ENCODE assay signal across 21 cellular contexts in the genomic region with DNA sequence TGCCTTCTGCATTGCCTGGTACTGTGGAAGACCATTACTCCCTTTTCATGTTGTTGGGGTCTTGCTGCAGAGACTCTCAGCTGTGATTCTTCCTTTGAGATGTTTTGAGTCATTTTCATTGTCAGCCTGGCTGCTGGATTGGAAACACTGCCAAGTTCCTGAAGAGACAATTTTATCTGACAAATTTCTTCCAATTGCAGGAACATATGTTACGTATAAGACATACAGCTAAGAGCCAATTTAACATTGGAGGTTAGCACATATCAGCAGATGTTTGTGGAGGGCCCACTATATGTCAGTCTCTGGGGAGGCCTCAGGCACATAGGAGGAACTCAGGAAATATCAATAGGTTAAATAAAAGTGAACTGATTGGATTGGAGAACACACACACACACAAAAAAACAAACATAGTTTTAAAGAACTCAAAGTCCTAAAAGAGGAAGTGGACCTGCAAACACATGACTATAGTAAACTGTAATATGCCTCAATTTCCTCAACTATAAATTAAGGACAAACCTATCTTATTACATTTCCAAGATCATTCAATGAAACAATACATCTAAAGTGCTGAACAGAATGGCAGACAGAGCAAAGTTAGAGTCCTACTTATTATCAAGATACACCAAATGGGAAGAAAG.
A peak's percentile ranks its signal among the peaks of the same experiment; 100 is the strongest.
DNase-seq lines count a peak whose midpoint lies in the region; ATAC-seq and TF ChIP-seq lines count a peak whose summit lies in the region.
"Had no signal": no experiment of that assay in that cellular context is flagged by ENCODE, and none has a peak within 500 bp of the region (broad histone marks: within the 10 kb centered on the region; RNA-seq: fewer than 3 reads in every experiment).

No MANE protein-coding gene starts in this region.

- H2AFZ ChIP-seq in neural cell (ENCODE audit: low read depth, low read length) = no peak overlapping the region

- no peak overlapping the region for H3K9ac ChIP-seq in neural cell (ENCODE audit: low read length)

- no peaks in the 10 kb centered on the region for H3K79me2 ChIP-seq in neural cell (replicated peaks; ENCODE audit: insufficient read depth, low read length)

- peak; percentile 28 for TF ChIP-seq EP300 in neural cell (conservative IDR thresholded peaks at IDR 0.05; ENCODE audit: poor library complexity, severe bottlenecking)

- H3K9me2 ChIP-seq in neural cell (ENCODE audit: insufficient read depth, low read length) = no peaks in the 10 kb centered on the region

- no peak for TF ChIP-seq RAD21 in neural cell (conservative IDR thresholded peaks at IDR 0.05)

- DNase-seq in DMS 273 (lab: John Stamatoyannopoulos, UW; ENCODE audit: unreplicated experiment) = peak; percentile 7
- no peak for DNase-seq in DMS 273 treated with DMSO at 0.1 percent for 48 hours (lab: John Stamatoyannopoulos, UW)
- peak; percentile 29 for DNase-seq in NCI-H69 (lab: John Stamatoyannopoulos, UW)
- no peak for DNase-seq in dorsolateral prefrontal cortex
- no peak for DNase-seq in cerebellum (ENCODE audit: low spot score)
- DNase-seq: BE2C; Calu3; CD8-positive, alpha-beta T cell; H9; IMR-90; MG63; NCI-H1092 treated with DMSO at 0.1 percent for 48 hours; NCI-H146; NCI-H2029 treated with DMSO at 0.1 percent for 48 hours; NCI-H446 treated with DMSO at 0.1 percent for 48 hours; NCI-H748 treated with DMSO at 0.1 percent for 48 hours; NK-92 treated with Interleukin-12 subunit alpha and Interleukin-12 subunit beta, amount 100 ng/mL, for 24 hours; Right ventricle myocardium superior had no signal

- no peak overlapping the region for H3K4me3 ChIP-seq in dorsolateral prefrontal cortex
- H3K4me3 ChIP-seq in neural cell (ENCODE audit: low read length) = no peak overlapping the region
- H3K4me3 ChIP-seq: MG63 had no signal

- no peaks in the 10 kb centered on the region for H3K36me3 ChIP-seq in neural cell (ENCODE audit: insufficient read depth, low read length)
- H3K36me3 ChIP-seq: BE2C, MG63 had no signal

- H3K27me3 ChIP-seq in dorsolateral prefrontal cortex = no peaks in the 10 kb centered on the region
- no peaks in the 10 kb centered on the region for H3K27me3 ChIP-seq in neural cell (ENCODE audit: insufficient read depth, low read depth, low read length)
- H3K27me3 ChIP-seq: BE2C, MG63 had no signal

- ATAC-seq in GM18909 (IDR thresholded peaks at IDR 0.05; ENCODE audit: poor library complexity, unreplicated experiment) (no peak), GM18519 (IDR thresholded peaks at IDR 0.05; ENCODE audit: low FRiP score, unreplicated experiment) (no peak)
- ATAC-seq: CD8-positive, alpha-beta T cell had no signal

- TF ChIP-seq CTCF in dorsolateral prefrontal cortex (IDR thresholded peaks at IDR 0.05 in 54 of 56, conservative IDR thresholded peaks at IDR 0.05 in 2 of 56; ENCODE audit: low read depth in 1 of 56, partially characterized antibody in 56 of 56) (no peak), neural cell (IDR thresholded peaks at IDR 0.05; ENCODE audit: poor library complexity, severe bottlenecking) (no peak)

- intact Hi-C loops in dorsolateral prefrontal cortex (cut with DNase I) = no loop called here

- H3F3A ChIP-seq in neural cell (ENCODE audit: insufficient read depth, low read length, poor library complexity, severe bottlenecking) = no peaks in the 10 kb centered on the region

- no peaks in the 10 kb centered on the region for H3K9me3 ChIP-seq in neural cell (ENCODE audit: low read length)
- H3K9me3 ChIP-seq: BE2C, MG63 had no signal

- H3K27ac ChIP-seq in dorsolateral prefrontal cortex (peak overlapping the region in 34 of 59 donors; percentile 10 to 73 (median 37)), neural cell (ENCODE audit: low read length) (no peak overlapping the region)

- no peaks in the 10 kb centered on the region for H4K20me1 ChIP-seq in neural cell (ENCODE audit: insufficient read depth)

- no peak overlapping the region for H3K4me2 ChIP-seq in neural cell (ENCODE audit: low read length)

TF ChIP-seq in neural cell, 6 proteins besides CTCF, POLR2A, EP300 and RAD21:
- TF ChIP-seq, protein P1, sequence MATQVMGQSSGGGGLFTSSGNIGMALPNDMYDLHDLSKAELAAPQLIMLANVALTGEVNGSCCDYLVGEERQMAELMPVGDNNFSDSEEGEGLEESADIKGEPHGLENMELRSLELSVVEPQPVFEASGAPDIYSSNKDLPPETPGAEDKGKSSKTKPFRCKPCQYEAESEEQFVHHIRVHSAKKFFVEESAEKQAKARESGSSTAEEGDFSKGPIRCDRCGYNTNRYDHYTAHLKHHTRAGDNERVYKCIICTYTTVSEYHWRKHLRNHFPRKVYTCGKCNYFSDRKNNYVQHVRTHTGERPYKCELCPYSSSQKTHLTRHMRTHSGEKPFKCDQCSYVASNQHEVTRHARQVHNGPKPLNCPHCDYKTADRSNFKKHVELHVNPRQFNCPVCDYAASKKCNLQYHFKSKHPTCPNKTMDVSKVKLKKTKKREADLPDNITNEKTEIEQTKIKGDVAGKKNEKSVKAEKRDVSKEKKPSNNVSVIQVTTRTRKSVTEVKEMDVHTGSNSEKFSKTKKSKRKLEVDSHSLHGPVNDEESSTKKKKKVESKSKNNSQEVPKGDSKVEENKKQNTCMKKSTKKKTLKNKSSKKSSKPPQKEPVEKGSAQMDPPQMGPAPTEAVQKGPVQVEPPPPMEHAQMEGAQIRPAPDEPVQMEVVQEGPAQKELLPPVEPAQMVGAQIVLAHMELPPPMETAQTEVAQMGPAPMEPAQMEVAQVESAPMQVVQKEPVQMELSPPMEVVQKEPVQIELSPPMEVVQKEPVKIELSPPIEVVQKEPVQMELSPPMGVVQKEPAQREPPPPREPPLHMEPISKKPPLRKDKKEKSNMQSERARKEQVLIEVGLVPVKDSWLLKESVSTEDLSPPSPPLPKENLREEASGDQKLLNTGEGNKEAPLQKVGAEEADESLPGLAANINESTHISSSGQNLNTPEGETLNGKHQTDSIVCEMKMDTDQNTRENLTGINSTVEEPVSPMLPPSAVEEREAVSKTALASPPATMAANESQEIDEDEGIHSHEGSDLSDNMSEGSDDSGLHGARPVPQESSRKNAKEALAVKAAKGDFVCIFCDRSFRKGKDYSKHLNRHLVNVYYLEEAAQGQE (IDR thresholded peaks at IDR 0.05; ENCODE audit: borderline replicate concordance) = no peak
- TF ChIP-seq EZH2 (IDR thresholded peaks at IDR 0.05; ENCODE audit: borderline replicate concordance, insufficient read depth, low read length, poor library complexity, severe bottlenecking) (no peak), SMC3 (conservative IDR thresholded peaks at IDR 0.05; ENCODE audit: poor library complexity) (no peak), MXI1 (conservative IDR thresholded peaks at IDR 0.05; ENCODE audit: poor library complexity, severe bottlenecking) (no peak), TAF1 (IDR thresholded peaks at IDR 0.05; ENCODE audit: low read depth) (no peak), POLR2AphosphoS5 (IDR thresholded peaks at IDR 0.05) (no peak)

Comparison
In these comparisons a context has a peak if more than half of its experiments do, and no peak if none do; other contexts are left out.
1. DNase-seq: peak in DMS 273 (single experiment) and NCI-H69 (single experiment); none in DMS 273 treated with DMSO at 0.1 percent for 48 hours (single experiment), dorsolateral prefrontal cortex (0 of 10) and cerebellum (single experiment).